ENCODE assay signal across 8 cellular contexts in genomic region chr6:25889877-25890853, GRCh38. TPM values are rescaled to one million over a fixed set of nuclear protein-coding genes. Genes with fewer than 3 reads are reported as not detected.
DNase-seq lines count a peak whose midpoint lies in the region; ATAC-seq and TF ChIP-seq lines count a peak whose summit lies in the region.

No MANE protein-coding gene starts in this region.

- H3K9me3 ChIP-seq in adrenal gland (replicated peaks in 1 of 3): no peaks in the 10 kb centered on the region
- no peaks in the 10 kb centered on the region for H3K9me3 ChIP-seq in thyroid gland

- peak; percentile 30 to 72 (median 64) for TF ChIP-seq CTCF in adrenal gland (IDR thresholded peaks at IDR 0.05)
- peak in 5 of 6 experiments; percentile 26 to 71 (median 54) for TF ChIP-seq CTCF in thyroid gland (IDR thresholded peaks at IDR 0.05)

- no peak for ATAC-seq in HG03025 (IDR thresholded peaks at IDR 0.05; ENCODE audit: low FRiP score, unreplicated experiment)

- intact Hi-C loops in adrenal gland (cut with DNase I): loop anchor here in 1 of 2 donors (5.0 to 10.0 kb wide), 2 partner anchors 103 to 165 kb away; a partner anchor contains a TSS
- intact Hi-C loops in thyroid gland (cut with DNase I): loop anchor here (5.0 kb wide), 1 partner anchor 103 kb away; no protein-coding TSS in a partner anchor

- no peak for TF ChIP-seq POLR2A in adrenal gland (IDR thresholded peaks at IDR 0.05)
- TF ChIP-seq POLR2A in thyroid gland (IDR thresholded peaks at IDR 0.05): no peak

- no peaks in the 10 kb centered on the region for H3K36me3 ChIP-seq in adrenal gland (replicated peaks in 1 of 2)
- H3K36me3 ChIP-seq in thyroid gland: no peaks in the 10 kb centered on the region

- DNase-seq in A172 (ENCODE audit: low spot score): peak; percentile 45
- DNase-seq in GM04503 (ENCODE audit: low read depth): peak; percentile 12
- DNase-seq in NCI-H2196 (lab: John Stamatoyannopoulos, UW; ENCODE audit: unreplicated experiment): peak; percentile 64
- peak; percentile 19 to 61 (median 40) for DNase-seq in adrenal gland
- peak; percentile 4 to 50 for DNase-seq in hippocampal formation (lab: John Stamatoyannopoulos, UW)
- DNase-seq in thyroid gland: peak; percentile 7 to 36
- DNase-seq in activated naive CD4-positive, alpha-beta T cell treated with Interleukin-2 at 50 U/mL for 16 hours: no peak

- no peaks in the 10 kb centered on the region for H3K4me1 ChIP-seq in adrenal gland (replicated peaks in 1 of 2)
- H3K4me1 ChIP-seq in thyroid gland: no peaks in the 10 kb centered on the region

- H3K27me3 ChIP-seq in adrenal gland (no peaks in the 10 kb centered on the region), thyroid gland (no peaks in the 10 kb centered on the region)

- H3K27ac ChIP-seq in adrenal gland (no peak overlapping the region), thyroid gland (no peak overlapping the region)

- WGBS in adrenal gland, 4 donors: 53 to 67% (median 56%) methylated on average over 5 of the region's 5 CpGs
- WGBS in thyroid gland, 2 donors: 62 to 70% methylated on average over 5 of the region's 5 CpGs

- H3K4me3 ChIP-seq in adrenal gland: no peak overlapping the region
- no peak overlapping the region for H3K4me3 ChIP-seq in thyroid gland (replicated peaks in 1 of 3)

RNA-seq across cellular contexts. Expression of gene SLC17A3, which starts 16.1 kb away (rescaled TPM):
- total RNA-seq in A172 (2014; rRNA removed; shearing (Covaris generic)): not detected in 2 replicates
- total RNA-seq in adrenal gland (1 to 10 TPM in 2 of 8 donors, under 1 TPM in 5, not detected in 1; 0.20 to 2.1 (median 0.81) TPM), thyroid gland (not detected)
- polyA plus RNA-seq in adrenal gland: 1 to 10 TPM in 1 of 3 donors, under 1 TPM in 2; 0.34 to 1.5 (median 0.72) TPM

RNA-seq across cellular contexts. Expression of gene SLC17A2, which starts 40.3 kb away (rescaled TPM):
- total RNA-seq in A172 (2014; rRNA removed; shearing (Covaris generic)): not detected in 2 replicates
- total RNA-seq in adrenal gland (not detected), thyroid gland (not detected)
- not detected for polyA plus RNA-seq in adrenal gland

RNA-seq across cellular contexts. Expression of gene SLC17A1, which starts 58.3 kb away (rescaled TPM):
- total RNA-seq in A172 (2014; rRNA removed; shearing (Covaris generic)): not detected in 2 replicates
- total RNA-seq in adrenal gland (under 1 TPM in 2 of 8 donors, not detected in 6; 0.18 to 0.23 TPM), thyroid gland (not detected)
- polyA plus RNA-seq in adrenal gland: 1 to 10 TPM in 1 of 3 donors, under 1 TPM in 1, not detected in 1; 0.44 to 1.0 TPM
